15 cellular contexts compared by ENCODE assay signal in the genomic region with DNA sequence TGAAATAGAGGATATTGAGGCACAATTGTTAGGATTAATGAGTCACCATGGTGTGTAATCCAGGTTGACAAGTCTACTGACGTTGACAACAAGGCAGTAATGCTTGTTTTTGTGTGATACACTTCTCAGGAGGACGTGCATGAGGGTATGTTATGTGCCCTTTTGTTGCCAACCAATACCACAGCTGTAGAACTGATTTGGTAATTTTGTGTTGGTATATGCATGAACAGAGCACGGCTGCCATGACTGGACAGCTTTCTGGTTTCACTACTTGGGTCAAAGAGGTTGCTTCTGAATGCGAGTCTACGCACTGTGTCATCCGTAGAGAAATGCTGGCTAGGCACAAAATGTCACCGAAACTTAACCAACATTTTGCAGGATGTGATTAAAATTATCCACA. TPM values are rescaled to one million over a fixed set of nuclear protein-coding genes. Genes with fewer than 3 reads are reported as not detected.
DNase-seq lines count a peak whose midpoint lies in the region; ATAC-seq and TF ChIP-seq lines count a peak whose summit lies in the region.
"Had no signal": no experiment of that assay in that cellular context is flagged by ENCODE, and none has a peak within 500 bp of the region (broad histone marks: within the 10 kb centered on the region; RNA-seq: fewer than 3 reads in every experiment).

No MANE protein-coding gene starts in this region.

- no peaks in the 10 kb centered on the region for H3K9me3 Mint-ChIP-seq in activated naive CD8-positive, alpha-beta T cell treated with anti-CD3 and anti-CD28 coated beads, Interleukin-2, amount 50 U/mL, for 24 hours
- no peaks in the 10 kb centered on the region for H3K9me3 Mint-ChIP-seq in activated naive CD8-positive, alpha-beta T cell treated with anti-CD3 and anti-CD28 coated beads for 36 hours
- peaks cover 2% of the 10 kb centered on the region for H3K9me3 Mint-ChIP-seq in T-helper 2 cell treated with Interferon-gamma antibody and Interleukin-4, amounts not matched to agents 5 μg/mL and 100 μg/mL, for 36 hours
- H3K9me3 Mint-ChIP-seq in Calu3 (ENCODE audit: low read depth, unreplicated experiment) = no peaks in the 10 kb centered on the region

- peaks cover 28% of the 10 kb centered on the region for H3K4me1 ChIP-seq in effector memory CD4-positive, alpha-beta T cell (ENCODE audit: control insufficient read depth, insufficient read depth, low read length, poor library complexity, severe bottlenecking)

- no peak for DNase-seq in activated naive CD8-positive, alpha-beta T cell treated with anti-CD3 and anti-CD28 coated beads, Interleukin-2, amount 50 U/mL, for 24 hours
- no peak for DNase-seq in activated naive CD8-positive, alpha-beta T cell treated with anti-CD3 and anti-CD28 coated beads for 36 hours
- DNase-seq in T-helper 2 cell treated with Interferon-gamma antibody and Interleukin-4, amounts not matched to agents 5 μg/mL and 100 μg/mL, for 36 hours (ENCODE audit: low spot score) = peak; percentile 30
- no peak for DNase-seq in effector memory CD4-positive, alpha-beta T cell
- DNase-seq in stimulated activated CD4-positive, alpha-beta T cell treated with anti-CD3 and anti-CD28 coated beads, TNF-alpha, amount 100 ng/mL, for 48 hours (ENCODE audit: low read depth in 3 of 3) = peak; percentile 7 to 28 (median 9)
- DNase-seq in dedifferentiated amniotic fluid mesenchymal stem cell (ENCODE audit: extremely low spot score) = no peak
- DNase-seq in Calu3 = no peak
- DNase-seq: body of pancreas, kidney glomerular epithelial cell, NCI-H774, sigmoid colon, substantia nigra had no signal

- H3K36me3 Mint-ChIP-seq in activated naive CD8-positive, alpha-beta T cell treated with anti-CD3 and anti-CD28 coated beads, Interleukin-2, amount 50 U/mL, for 24 hours (ENCODE audit: low read depth) = peaks cover 5% of the 10 kb centered on the region
- peaks cover 14% of the 10 kb centered on the region for H3K36me3 Mint-ChIP-seq in activated naive CD8-positive, alpha-beta T cell treated with anti-CD3 and anti-CD28 coated beads for 36 hours
- peaks cover 31% of the 10 kb centered on the region for H3K36me3 Mint-ChIP-seq in T-helper 2 cell treated with Interferon-gamma antibody and Interleukin-4, amounts not matched to agents 5 μg/mL and 100 μg/mL, for 36 hours (ENCODE audit: low read depth)
- no peaks in the 10 kb centered on the region for H3K36me3 Mint-ChIP-seq in Calu3 (ENCODE audit: insufficient read depth, unreplicated experiment)

- H3K4me1 Mint-ChIP-seq in activated naive CD8-positive, alpha-beta T cell treated with anti-CD3 and anti-CD28 coated beads, Interleukin-2, amount 50 U/mL, for 24 hours = peaks cover 65% of the 10 kb centered on the region
- H3K4me1 Mint-ChIP-seq in activated naive CD8-positive, alpha-beta T cell treated with anti-CD3 and anti-CD28 coated beads for 36 hours = peaks cover 26% of the 10 kb centered on the region
- peaks cover 50% of the 10 kb centered on the region for H3K4me1 Mint-ChIP-seq in T-helper 2 cell treated with Interferon-gamma antibody and Interleukin-4, amounts not matched to agents 5 μg/mL and 100 μg/mL, for 36 hours (ENCODE audit: low read depth)
- H3K4me1 Mint-ChIP-seq in Calu3 (ENCODE audit: low read depth, unreplicated experiment) = no peaks in the 10 kb centered on the region

- no peak overlapping the region for H3K27ac Mint-ChIP-seq in activated naive CD8-positive, alpha-beta T cell treated with anti-CD3 and anti-CD28 coated beads, Interleukin-2, amount 50 U/mL, for 24 hours
- H3K27ac Mint-ChIP-seq in activated naive CD8-positive, alpha-beta T cell treated with anti-CD3 and anti-CD28 coated beads for 36 hours = no peak overlapping the region
- peak overlapping the region; percentile 67 for H3K27ac Mint-ChIP-seq in T-helper 2 cell treated with Interferon-gamma antibody and Interleukin-4, amounts not matched to agents 5 μg/mL and 100 μg/mL, for 36 hours
- H3K27ac Mint-ChIP-seq in Calu3 (ENCODE audit: unreplicated experiment) = no peak overlapping the region

- no peaks in the 10 kb centered on the region for H3K27me3 Mint-ChIP-seq in activated naive CD8-positive, alpha-beta T cell treated with anti-CD3 and anti-CD28 coated beads, Interleukin-2, amount 50 U/mL, for 24 hours
- H3K27me3 Mint-ChIP-seq in activated naive CD8-positive, alpha-beta T cell treated with anti-CD3 and anti-CD28 coated beads for 36 hours = no peaks in the 10 kb centered on the region
- no peaks in the 10 kb centered on the region for H3K27me3 Mint-ChIP-seq in T-helper 2 cell treated with Interferon-gamma antibody and Interleukin-4, amounts not matched to agents 5 μg/mL and 100 μg/mL, for 36 hours (ENCODE audit: low read depth)
- no peaks in the 10 kb centered on the region for H3K27me3 Mint-ChIP-seq in Calu3 (ENCODE audit: unreplicated experiment)

- no TSS peak for BruUV-seq in Calu3 (replicated peaks; lab: Mats Ljungman, UMichigan)

- CTCF ChIA-PET in Calu3 (lab: Charles Lee) = no interaction called here

- peak; percentile 57 for ATAC-seq in activated naive CD8-positive, alpha-beta T cell treated with anti-CD3 and anti-CD28 coated beads, Interleukin-2, amount 50 U/mL, for 24 hours
- ATAC-seq in HG03378 (IDR thresholded peaks at IDR 0.05; ENCODE audit: unreplicated experiment) = no peak
- ATAC-seq: body of pancreas, HepG2 had no signal

- H3K9me3 ChIP-seq in effector memory CD4-positive, alpha-beta T cell (ENCODE audit: control insufficient read depth, low read length) = no peaks in the 10 kb centered on the region
- H3K9me3 ChIP-seq: neutrophil, sigmoid colon had no signal

- no peak overlapping the region for H3K27ac ChIP-seq in effector memory CD4-positive, alpha-beta T cell (ENCODE audit: insufficient read depth, low read length, poor library complexity, severe bottlenecking)
- H3K27ac ChIP-seq: body of pancreas, neutrophil, sigmoid colon had no signal

- peak overlapping the region; percentile 22 for H3K4me3 ChIP-seq in effector memory CD4-positive, alpha-beta T cell (ENCODE audit: insufficient read depth, low read depth, low read length, poor library complexity, severe bottlenecking)
- H3K4me3 ChIP-seq: body of pancreas, sigmoid colon had no signal

- no peaks in the 10 kb centered on the region for H3K36me3 ChIP-seq in effector memory CD4-positive, alpha-beta T cell (ENCODE audit: control insufficient read depth, insufficient read depth, low read length)
- H3K36me3 ChIP-seq: neutrophil, sigmoid colon had no signal

- H3K27me3 ChIP-seq in effector memory CD4-positive, alpha-beta T cell (replicated peaks; ENCODE audit: control insufficient read depth, insufficient read depth, low read length, poor library complexity, severe bottlenecking) = no peaks in the 10 kb centered on the region
- H3K27me3 ChIP-seq: body of pancreas, neutrophil, sigmoid colon had no signal

- no peak overlapping the region for H3K4me3 Mint-ChIP-seq in activated naive CD8-positive, alpha-beta T cell treated with anti-CD3 and anti-CD28 coated beads, Interleukin-2, amount 50 U/mL, for 24 hours
- no peak overlapping the region for H3K4me3 Mint-ChIP-seq in activated naive CD8-positive, alpha-beta T cell treated with anti-CD3 and anti-CD28 coated beads for 36 hours
- no peak overlapping the region for H3K4me3 Mint-ChIP-seq in T-helper 2 cell treated with Interferon-gamma antibody and Interleukin-4, amounts not matched to agents 5 μg/mL and 100 μg/mL, for 36 hours
- no peak overlapping the region for H3K4me3 Mint-ChIP-seq in Calu3 (ENCODE audit: low read depth, unreplicated experiment)

- intact Hi-C loops in Calu3 (cut with micrococcal nuclease; ENCODE audit: unreplicated experiment) = no loop called here

- TF ChIP-seq CTCF in Calu3 (IDR thresholded peaks at IDR 0.05; ENCODE audit: unreplicated experiment) = no peak

RNA-seq across cellular contexts. Expression of a gene that starts 32.9 kb away (rescaled TPM):
- 10 to 100 TPM; 21.6 to 23.8 TPM for total RNA-seq in activated naive CD8-positive, alpha-beta T cell treated with anti-CD3 and anti-CD28 coated beads for 36 hours
- total RNA-seq in Calu3 (2022) = 19.0 and 20.3 TPM in 2 replicates

RNA-seq across cellular contexts. Expression of a gene that starts 33.2 kb away (rescaled TPM):
- total RNA-seq in activated naive CD8-positive, alpha-beta T cell treated with anti-CD3 and anti-CD28 coated beads for 36 hours = 1 to 10 TPM; 9.2 to 9.8 TPM
- total RNA-seq in Calu3 (2022) = 9.6 and 12.5 TPM in 2 replicates

Comparison
In these comparisons a context has a peak if more than half of its experiments do, and no peak if none do; other contexts are left out.
1. DNase-seq: peak in T-helper 2 cell treated with Interferon-gamma antibody and Interleukin-4, amounts not matched to agents 5 μg/mL and 100 μg/mL, for 36 hours (single experiment) and stimulated activated CD4-positive, alpha-beta T cell treated with anti-CD3 and anti-CD28 coated beads, TNF-alpha, amount 100 ng/mL, for 48 hours (3 of 3); none in activated naive CD8-positive, alpha-beta T cell treated with anti-CD3 and anti-CD28 coated beads, Interleukin-2, amount 50 U/mL, for 24 hours (single experiment), activated naive CD8-positive, alpha-beta T cell treated with anti-CD3 and anti-CD28 coated beads for 36 hours (single experiment), effector memory CD4-positive, alpha-beta T cell (0 of 3), dedifferentiated amniotic fluid mesenchymal stem cell (single experiment) and Calu3 (single experiment).